ENCODE assay signal across 11 cellular contexts in the genomic region with DNA sequence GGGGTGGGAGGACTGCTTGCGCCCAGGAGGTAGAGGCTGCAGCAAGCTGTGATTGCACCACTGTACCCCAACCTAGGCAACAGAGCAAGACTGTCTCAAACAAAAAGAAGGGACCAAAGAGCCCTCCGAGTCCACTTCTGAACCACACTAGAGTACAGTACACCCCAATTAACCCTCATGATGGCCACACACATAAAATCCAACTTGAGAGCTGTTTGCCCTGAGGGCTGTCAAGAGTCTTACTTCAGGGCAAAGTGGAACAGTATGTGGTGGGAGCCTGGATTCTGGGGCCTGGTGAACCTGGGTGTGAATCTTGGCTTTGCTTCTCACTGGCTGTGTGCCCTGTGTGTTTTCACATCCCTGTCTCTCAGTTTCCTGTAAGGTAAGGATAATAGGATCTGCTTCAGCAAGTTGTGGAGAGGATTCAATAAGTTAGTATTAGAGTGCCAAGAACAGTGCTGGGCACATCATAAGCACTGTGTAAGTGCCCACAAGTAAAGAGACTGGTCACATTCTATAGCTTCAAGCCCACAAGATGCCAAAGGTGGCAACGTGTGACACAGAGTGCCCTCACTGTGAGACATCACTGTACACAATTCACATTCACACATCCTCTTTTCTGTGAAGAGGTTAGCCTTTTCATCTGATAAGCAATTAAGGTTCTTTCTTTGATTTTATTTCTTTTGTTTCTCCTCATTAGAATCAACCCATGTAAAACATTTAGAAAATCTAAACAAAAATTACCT. TPM values are rescaled to one million over a fixed set of nuclear protein-coding genes. Genes with fewer than 3 reads are reported as not detected.
DNase-seq lines count a peak whose midpoint lies in the region; ATAC-seq, FAIRE-seq and TF ChIP-seq lines count a peak whose summit lies in the region.
"Had no signal": no experiment of that assay in that cellular context is flagged by ENCODE, and none has a peak within 500 bp of the region (broad histone marks: within the 10 kb centered on the region; RNA-seq: fewer than 3 reads in every experiment).

No MANE protein-coding gene starts in this region.

- H3K4me3 ChIP-seq in mesendoderm (ENCODE audit: low read length), result no peak overlapping the region

- H2BK120ac ChIP-seq in mesendoderm (ENCODE audit: low read depth, low read length), result no peak overlapping the region

- H3K4ac ChIP-seq in mesendoderm (ENCODE audit: low read depth, low read length), result no peak overlapping the region

- H2BK15ac ChIP-seq in mesendoderm (replicated peaks; ENCODE audit: low read depth), result no peak overlapping the region

- H3K79me1 ChIP-seq in mesendoderm (ENCODE audit: low read length), result peaks cover 7% of the 10 kb centered on the region

- H3K18ac ChIP-seq in mesendoderm (ENCODE audit: low read length), result peak overlapping the region; percentile 63

- H3K36me3 Mint-ChIP-seq in T-helper 17 cell (ENCODE audit: low read depth), result no peaks in the 10 kb centered on the region

- H3K27ac Mint-ChIP-seq in T-helper 17 cell, result peak overlapping the region; percentile 97

- no peak overlapping the region for H4K8ac ChIP-seq in mesendoderm (ENCODE audit: low read depth, low read length)

- H2BK5ac ChIP-seq in mesendoderm (ENCODE audit: low read length), result no peak overlapping the region

- WGBS in mesendoderm (ENCODE audit: extremely low coverage, insufficient coverage, low lambda C conversion rate), result no CpG with 5 or more reads among the region's 3 CpGs

- peak; percentile 79 for FAIRE-seq in GM12891 (lab: Jason Lieb, UNC)

- peaks cover 80% of the 10 kb centered on the region for H3K4me1 Mint-ChIP-seq in T-helper 17 cell

- peak; percentile 37 for ATAC-seq in GM21423 (IDR thresholded peaks at IDR 0.05; ENCODE audit: unreplicated experiment)
- ATAC-seq in T-helper 17 cell, result peak; percentile 48
- no peak for ATAC-seq in HG03135 (IDR thresholded peaks at IDR 0.05; ENCODE audit: unreplicated experiment)
- no peak for ATAC-seq in HG02588 (IDR thresholded peaks at IDR 0.05; ENCODE audit: unreplicated experiment)
- ATAC-seq: left lobe of liver had no signal

- H3K4me2 ChIP-seq in mesendoderm (ENCODE audit: low read length), result no peak overlapping the region

- peaks cover 17% of the 10 kb centered on the region for H3K4me1 ChIP-seq in mesendoderm (ENCODE audit: control insufficient read depth, low read depth, low read length)

- H3K79me2 ChIP-seq in mesendoderm (ENCODE audit: control insufficient read depth, insufficient read depth, low read length), result no peaks in the 10 kb centered on the region

- no peak overlapping the region for H3K9ac ChIP-seq in mesendoderm (ENCODE audit: low read length)

- H4K5ac ChIP-seq in mesendoderm (ENCODE audit: low read length), result no peak overlapping the region

- peak overlapping the region; percentile 70 for H3K4me3 Mint-ChIP-seq in T-helper 17 cell

- no peaks in the 10 kb centered on the region for H3K27me3 Mint-ChIP-seq in T-helper 17 cell
- H3K27me3 Mint-ChIP-seq: progenitor cell of endocrine pancreas had no signal

- no peaks in the 10 kb centered on the region for H3K36me3 ChIP-seq in mesendoderm (ENCODE audit: control insufficient read depth, insufficient read depth, low read length)

- H3K9me3 ChIP-seq in T-helper 17 cell (ENCODE audit: control insufficient read depth, low read length, poor library complexity, severe bottlenecking), result no peaks in the 10 kb centered on the region

- no peak overlapping the region for H3K27ac ChIP-seq in mesendoderm (ENCODE audit: low read depth, low read length)

- DNase-seq in GM12891 (ENCODE audit: insufficient read length, low spot score) (no peak), T-helper 17 cell (no peak), mesendoderm (no peak), activated gamma-delta T cell treated with Interleukin-2 at 50 U/mL for 16 hours (no peak), SW480 (ENCODE audit: low spot score) (no peak)
- DNase-seq: T-helper 9 cell had no signal

- peak overlapping the region; percentile 31 for H3K56ac ChIP-seq in mesendoderm (ENCODE audit: low read length)

- no peak for TF ChIP-seq POLR2A in GM12891 (IDR thresholded peaks at IDR 0.05; ENCODE audit: low read depth, low read length)

- H3K27me3 ChIP-seq in mesendoderm (ENCODE audit: insufficient read depth, low read length, poor library complexity), result no peaks in the 10 kb centered on the region

- H2AK5ac ChIP-seq in mesendoderm (ENCODE audit: low read length), result peak overlapping the region; percentile 17

- no peak overlapping the region for H3K23ac ChIP-seq in mesendoderm (ENCODE audit: low read length)

TF ChIP-seq in GM12891, 5 proteins besides CTCF, POLR2A, EP300 and RAD21:
- TF ChIP-seq POLR2AphosphoS5 (IDR thresholded peaks at IDR 0.05; ENCODE audit: low read depth, low read length) (no peak), SPI1 (IDR thresholded peaks at IDR 0.05; ENCODE audit: low read depth, low read length) (peak; percentile 85)
TF ChIP-seq in GM12891: peak in this region for 1.

RNA-seq across cellular contexts. Expression of a gene that starts 52.1 kb away (rescaled TPM):
- 1.4 TPM for polyA plus RNA-seq in GM12891 (2012; ENCODE audit: low read depth, missing spikeins)
- 100 to 1,000 TPM; 236 to 319 TPM for total RNA-seq in T-helper 17 cell
- 12.4 TPM for polyA plus RNA-seq in mesendoderm (2013, experiment 1 of 2)
- polyA plus RNA-seq in mesendoderm (2013, experiment 2 of 2), result 11.0 TPM

Comparison
In these comparisons a context has a peak if more than half of its experiments do, and no peak if none do; other contexts are left out.
1. ATAC-seq: peak in GM21423 (single experiment) and T-helper 17 cell (single experiment); none in HG03135 (single experiment) and HG02588 (single experiment).